9 cellular contexts compared by ENCODE assay signal in the genomic region with DNA sequence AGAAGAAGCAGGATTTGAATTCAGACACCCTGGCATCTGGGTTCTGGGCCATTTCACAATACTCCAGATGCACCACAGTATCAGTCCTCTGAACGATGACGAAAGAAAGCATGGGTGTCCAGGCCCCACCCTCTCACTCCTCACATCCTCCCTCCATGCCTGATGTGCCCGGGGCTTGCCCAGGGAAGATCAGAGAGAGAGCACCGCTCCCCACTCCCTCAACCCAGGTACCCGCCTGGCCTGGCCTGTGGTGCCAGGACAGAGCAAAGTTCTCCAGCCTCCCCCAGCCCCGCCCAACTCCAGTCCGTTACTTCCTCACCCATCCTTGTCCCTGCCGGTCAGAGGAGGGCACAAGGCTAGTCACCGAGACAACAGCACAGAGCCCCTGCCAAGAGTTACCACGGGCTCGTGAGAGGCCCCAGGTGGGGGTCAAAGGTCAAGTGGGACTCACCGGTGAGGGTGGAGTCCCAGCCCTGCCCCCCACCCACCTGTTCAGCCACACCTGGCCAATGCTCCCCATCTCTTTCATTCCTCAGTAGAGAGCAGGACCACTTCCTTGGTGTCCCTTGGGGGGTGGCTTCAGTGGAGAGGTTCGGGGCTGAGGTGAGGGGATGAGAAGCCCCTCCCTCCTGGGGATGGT. TPM values are rescaled to one million over a fixed set of nuclear protein-coding genes. Genes with fewer than 3 reads are reported as not detected.
DNase-seq lines count a peak whose midpoint lies in the region; ATAC-seq and TF ChIP-seq lines count a peak whose summit lies in the region.
"Had no signal": no experiment of that assay in that cellular context is flagged by ENCODE, and none has a peak within 500 bp of the region (broad histone marks: within the 10 kb centered on the region; RNA-seq: fewer than 3 reads in every experiment).

No MANE protein-coding gene starts in this region.

- H3K9me3 ChIP-seq in ascending aorta (no peaks in the 10 kb centered on the region), spleen (no peaks in the 10 kb centered on the region), SJCRH30 (replicated peaks) (no peaks in the 10 kb centered on the region)

- no peak for TF ChIP-seq POLR2A in spleen (IDR thresholded peaks at IDR 0.05)

- peak; percentile 73 for DNase-seq in Daoy (ENCODE audit: low read depth)
- DNase-seq in NCI-H69 (lab: John Stamatoyannopoulos, UW) = peak; percentile 98
- DNase-seq in ascending aorta (ENCODE audit: low spot score in 2 of 2) = peak in 1 of 2 donors; percentile 90
- DNase-seq in spleen = peak; percentile 85
- no peak for DNase-seq in SJCRH30
- DNase-seq in NCI-H2029 treated with DMSO at 0.1 percent for 48 hours (lab: John Stamatoyannopoulos, UW) = no peak

- no peak for TF ChIP-seq CTCF in ascending aorta (IDR thresholded peaks at IDR 0.05)
- no peak for TF ChIP-seq CTCF in spleen (IDR thresholded peaks at IDR 0.05 in 8 of 11, conservative IDR thresholded peaks at IDR 0.05 in 3 of 11)

- H3K4me3 ChIP-seq in ascending aorta (peak overlapping the region; percentile 50 to 98), iPS-11a (ENCODE audit: low read depth, low read length) (peak overlapping the region; percentile 17), spleen (peak overlapping the region in 4 of 8 donors; percentile 0 to 95 (median 15)), SJCRH30 (no peak overlapping the region)

- H3K27me3 ChIP-seq in ascending aorta (no peaks in the 10 kb centered on the region), spleen (replicated peaks in 1 of 7) (no peaks in the 10 kb centered on the region), SJCRH30 (no peaks in the 10 kb centered on the region)

- ATAC-seq in GM19324 (IDR thresholded peaks at IDR 0.05; ENCODE audit: low FRiP score, unreplicated experiment) = no peak

- intact Hi-C loops in ascending aorta (cut with DNase I) = no loop called here
- intact Hi-C loops in spleen (cut with DNase I; ENCODE audit: low total_unique reads) = no loop called here

- peaks cover 78 to 88% of the 10 kb centered on the region in 2 donors for H3K4me1 ChIP-seq in ascending aorta
- H3K4me1 ChIP-seq in spleen = peaks cover 92 to 100% (median 98%) of the 10 kb centered on the region in 6 donors
- H3K4me1 ChIP-seq in SJCRH30 = peaks cover 76% of the 10 kb centered on the region

- WGBS in spleen, 5 donors = 19 to 35% (median 30%) methylated on average over 10 to 13 of the region's 13 CpGs

- H3K36me3 ChIP-seq in ascending aorta (no peaks in the 10 kb centered on the region), spleen (peaks cover 0 to 5% (median 0%) of the 10 kb centered on the region in 6 donors), SJCRH30 (no peaks in the 10 kb centered on the region)

- peak overlapping the region; percentile 97 for H3K27ac ChIP-seq in ascending aorta
- H3K27ac ChIP-seq in spleen = peak overlapping the region; percentile 69 to 98 (median 90)
- H3K27ac ChIP-seq in SJCRH30 = no peak overlapping the region

RNA-seq across cellular contexts. Expression of gene BCL9L, which starts 8.1 kb away (rescaled TPM):
- 3.9 and 5.4 TPM in 2 replicates for total RNA-seq in Daoy (2014; rRNA removed; shearing (Covaris generic))
- total RNA-seq in ascending aorta (46.5 TPM), spleen (10 to 100 TPM; 19.8 to 58.0 (median 39.0) TPM)
- polyA plus RNA-seq in spleen = 10 to 100 TPM in 1 of 3 donors, 1 to 10 TPM in 2; 2.5 to 14.2 (median 2.6) TPM
- total RNA-seq in SJCRH30 (2014; rRNA removed; shearing (Covaris generic)) = 2.2 and 4.3 TPM in 2 replicates

RNA-seq across cellular contexts. Expression of gene CXCR5, which starts 33.9 kb away (rescaled TPM):
- not detected in 2 replicates for total RNA-seq in Daoy (2014; rRNA removed; shearing (Covaris generic))
- total RNA-seq in ascending aorta (not detected), spleen (10 to 100 TPM; 25.0 to 66.6 (median 33.2) TPM)
- polyA plus RNA-seq in spleen = 10 to 100 TPM; 35.4 to 50.7 (median 39.6) TPM
- total RNA-seq in SJCRH30 (2014; rRNA removed; shearing (Covaris generic)) = not detected in 2 replicates

RNA-seq across cellular contexts. Expression of gene UPK2, which starts 38.5 kb away (rescaled TPM):
- not detected in 2 replicates for total RNA-seq in Daoy (2014; rRNA removed; shearing (Covaris generic))
- total RNA-seq in ascending aorta (not detected), spleen (not detected)
- under 1 TPM in 2 of 3 donors, not detected in 1; 0.09 to 0.13 TPM for polyA plus RNA-seq in spleen
- not detected in 2 replicates for total RNA-seq in SJCRH30 (2014; rRNA removed; shearing (Covaris generic))
- total RNA-seq: T-helper 2 cell treated with Interferon-gamma antibody and Interleukin-4, amounts not matched to agents 100 ng/mL and 5 ng/mL, for 36 hours had no signal

RNA-seq across cellular contexts. Expression of gene FOXR1, which starts 54.0 kb away (rescaled TPM):
- not detected in 2 replicates for total RNA-seq in Daoy (2014; rRNA removed; shearing (Covaris generic))
- total RNA-seq in ascending aorta = not detected
- not detected for total RNA-seq in spleen
- polyA plus RNA-seq in spleen = not detected
- total RNA-seq in SJCRH30 (2014; rRNA removed; shearing (Covaris generic)) = not detected in 2 replicates
- total RNA-seq: T-helper 2 cell treated with Interferon-gamma antibody and Interleukin-4, amounts not matched to agents 100 ng/mL and 5 ng/mL, for 36 hours had no signal

Comparison
In these comparisons a context has a peak if more than half of its experiments do, and no peak if none do; other contexts are left out.
1. DNase-seq: peak in Daoy (single experiment), NCI-H69 (single experiment) and spleen (single experiment); none in SJCRH30 (0 of 2) and NCI-H2029 treated with DMSO at 0.1 percent for 48 hours (single experiment).
2. RNA of gene CXCR5, which starts 33.9 kb away (total RNA-seq): 25.0 to 66.6 TPM in spleen; not detected in Daoy, not detected in ascending aorta (single experiment) and not detected in SJCRH30; every median in the first group is over 10 times any median in the second.